9 cellular contexts compared by ENCODE assay signal in genomic region chr1:26694597-26695416, GRCh38. TPM values are rescaled to one million over a fixed set of nuclear protein-coding genes. Genes with fewer than 3 reads are reported as not detected.
A peak's percentile ranks its signal among the peaks of the same experiment; 100 is the strongest.
DNase-seq lines count a peak whose midpoint lies in the region; ATAC-seq, FAIRE-seq and TF ChIP-seq lines count a peak whose summit lies in the region.
"Had no signal": no experiment of that assay in that cellular context is flagged by ENCODE, and none has a peak within 500 bp of the region (broad histone marks: within the 10 kb centered on the region; RNA-seq: fewer than 3 reads in every experiment).

No MANE protein-coding gene starts in this region.

- DNase-seq in activated T-cell treated with anti-CD3 and anti-CD28 coated beads, Interleukin-2, amount 50 U/mL, for 24 hours, result no peak
- DNase-seq in activated T-cell treated with anti-CD3 and anti-CD28 coated beads, Interleukin-2, amount 50 U/mL, for 48 hours, result no peak
- DNase-seq in WERI-Rb-1 (peak; percentile 14), hepatocyte (ENCODE audit: low spot score) (no peak), NCI-H2171 (lab: John Stamatoyannopoulos, UW) (no peak), H54 (ENCODE audit: insufficient read length, low spot score) (no peak), SHP77 treated with DMSO at 0.1 percent for 48 hours (lab: John Stamatoyannopoulos, UW) (no peak)
- DNase-seq in stimulated activated naive B cell treated with anti-CD40 and anti-IgM and Interleukin-4, amounts not matched to agents 10 μg/mL and 1 μg/mL and 100 μg/mL, for 72 hours, result no peak

- TF ChIP-seq POLR2A in H54 (IDR thresholded peaks at IDR 0.05; ENCODE audit: low read depth, low read length), result no peak

- H3K27me3 Mint-ChIP-seq in activated T-cell treated with anti-CD3 and anti-CD28 coated beads, Interleukin-2, amount 50 U/mL, for 24 hours, result no peaks in the 10 kb centered on the region
- no peaks in the 10 kb centered on the region for H3K27me3 Mint-ChIP-seq in stimulated activated naive B cell treated with anti-CD40 and anti-IgM and Interleukin-4, amounts not matched to agents 10 μg/mL and 1 μg/mL and 100 μg/mL, for 72 hours

- no peaks in the 10 kb centered on the region for H3K9me2 ChIP-seq in hepatocyte (replicated peaks; ENCODE audit: insufficient read depth)

- FAIRE-seq in H54 (lab: Jason Lieb, UNC), result no peak
- FAIRE-seq: colon had no signal

- H3K36me3 ChIP-seq in WERI-Rb-1 (peaks cover 22% of the 10 kb centered on the region), hepatocyte (replicated peaks; ENCODE audit: insufficient read depth, low read depth) (no peaks in the 10 kb centered on the region)

- no peak for TF ChIP-seq CTCF in WERI-Rb-1 (IDR thresholded peaks at IDR 0.05; ENCODE audit: low read depth, low read length)
- TF ChIP-seq CTCF in hepatocyte (IDR thresholded peaks at IDR 0.05; ENCODE audit: poor library complexity), result no peak

- peak overlapping the region; percentile 99 for H3K27ac ChIP-seq in WERI-Rb-1
- peak overlapping the region; percentile 93 for H3K27ac ChIP-seq in hepatocyte

- H3K4me3 Mint-ChIP-seq in activated T-cell treated with anti-CD3 and anti-CD28 coated beads, Interleukin-2, amount 50 U/mL, for 24 hours, result peak overlapping the region; percentile 83
- peak overlapping the region; percentile 94 to 95 for H3K4me3 Mint-ChIP-seq in stimulated activated naive B cell treated with anti-CD40 and anti-IgM and Interleukin-4, amounts not matched to agents 10 μg/mL and 1 μg/mL and 100 μg/mL, for 72 hours

- no peaks in the 10 kb centered on the region for H3K9me3 Mint-ChIP-seq in activated T-cell treated with anti-CD3 and anti-CD28 coated beads, Interleukin-2, amount 50 U/mL, for 24 hours
- no peaks in the 10 kb centered on the region for H3K9me3 Mint-ChIP-seq in stimulated activated naive B cell treated with anti-CD40 and anti-IgM and Interleukin-4, amounts not matched to agents 10 μg/mL and 1 μg/mL and 100 μg/mL, for 72 hours

- no peaks in the 10 kb centered on the region for H3K9me3 ChIP-seq in WERI-Rb-1 (ENCODE audit: severe bottlenecking)
- no peaks in the 10 kb centered on the region for H3K9me3 ChIP-seq in hepatocyte (ENCODE audit: low read depth)

- peak overlapping the region; percentile 53 for H2AFZ ChIP-seq in hepatocyte

- H3K4me1 ChIP-seq in hepatocyte (ENCODE audit: insufficient read depth), result peaks cover 41% of the 10 kb centered on the region

- H3K36me3 Mint-ChIP-seq in activated T-cell treated with anti-CD3 and anti-CD28 coated beads, Interleukin-2, amount 50 U/mL, for 24 hours (ENCODE audit: low read depth), result peaks cover 3% of the 10 kb centered on the region
- peaks cover under 1 to 2% of the 10 kb centered on the region in 2 donors for H3K36me3 Mint-ChIP-seq in stimulated activated naive B cell treated with anti-CD40 and anti-IgM and Interleukin-4, amounts not matched to agents 10 μg/mL and 1 μg/mL and 100 μg/mL, for 72 hours

- peak overlapping the region; percentile 96 for H3K27ac Mint-ChIP-seq in activated T-cell treated with anti-CD3 and anti-CD28 coated beads, Interleukin-2, amount 50 U/mL, for 24 hours
- peak overlapping the region; percentile 96 for H3K27ac Mint-ChIP-seq in stimulated activated naive B cell treated with anti-CD40 and anti-IgM and Interleukin-4, amounts not matched to agents 10 μg/mL and 1 μg/mL and 100 μg/mL, for 72 hours

- H4K20me1 ChIP-seq in hepatocyte (ENCODE audit: insufficient read depth, poor library complexity, severe bottlenecking), result peaks cover 24% of the 10 kb centered on the region

- peaks cover 32% of the 10 kb centered on the region for H3K79me2 ChIP-seq in hepatocyte

- no peak for ATAC-seq in stimulated activated naive B cell treated with anti-CD40 and anti-IgM and Interleukin-4, amounts not matched to agents 10 μg/mL and 1 μg/mL and 100 μg/mL, for 72 hours (replicated peaks)

- H3K4me1 Mint-ChIP-seq in activated T-cell treated with anti-CD3 and anti-CD28 coated beads, Interleukin-2, amount 50 U/mL, for 24 hours (ENCODE audit: low read depth), result peaks cover 37% of the 10 kb centered on the region
- peaks cover 19 to 33% of the 10 kb centered on the region in 2 donors for H3K4me1 Mint-ChIP-seq in stimulated activated naive B cell treated with anti-CD40 and anti-IgM and Interleukin-4, amounts not matched to agents 10 μg/mL and 1 μg/mL and 100 μg/mL, for 72 hours

- WGBS in hepatocyte (ENCODE audit: low lambda C conversion rate, missing lambda C conversion rate), result 11% methylated on average over 19 of the region's 19 CpGs

- peak overlapping the region; percentile 83 for H3K4me2 ChIP-seq in hepatocyte

- H3K27me3 ChIP-seq in WERI-Rb-1 (ENCODE audit: insufficient read depth, low read depth, severe bottlenecking), result no peaks in the 10 kb centered on the region
- no peaks in the 10 kb centered on the region for H3K27me3 ChIP-seq in hepatocyte

- peak overlapping the region; percentile 86 for H3K4me3 ChIP-seq in WERI-Rb-1 (ENCODE audit: low read depth, low read length)
- peak overlapping the region; percentile 39 for H3K4me3 ChIP-seq in hepatocyte

RNA-seq across cellular contexts. Expression of gene ARID1A, which starts 1.0 kb away (rescaled TPM):
- 32.3 and 35.8 TPM in 2 replicates for total RNA-seq in hepatocyte
- polyA plus RNA-seq in hepatocyte, result 26.6 and 27.9 TPM in 2 replicates
